Comparison of ENCODE assay signal across 10 cellular contexts in the genomic region with DNA sequence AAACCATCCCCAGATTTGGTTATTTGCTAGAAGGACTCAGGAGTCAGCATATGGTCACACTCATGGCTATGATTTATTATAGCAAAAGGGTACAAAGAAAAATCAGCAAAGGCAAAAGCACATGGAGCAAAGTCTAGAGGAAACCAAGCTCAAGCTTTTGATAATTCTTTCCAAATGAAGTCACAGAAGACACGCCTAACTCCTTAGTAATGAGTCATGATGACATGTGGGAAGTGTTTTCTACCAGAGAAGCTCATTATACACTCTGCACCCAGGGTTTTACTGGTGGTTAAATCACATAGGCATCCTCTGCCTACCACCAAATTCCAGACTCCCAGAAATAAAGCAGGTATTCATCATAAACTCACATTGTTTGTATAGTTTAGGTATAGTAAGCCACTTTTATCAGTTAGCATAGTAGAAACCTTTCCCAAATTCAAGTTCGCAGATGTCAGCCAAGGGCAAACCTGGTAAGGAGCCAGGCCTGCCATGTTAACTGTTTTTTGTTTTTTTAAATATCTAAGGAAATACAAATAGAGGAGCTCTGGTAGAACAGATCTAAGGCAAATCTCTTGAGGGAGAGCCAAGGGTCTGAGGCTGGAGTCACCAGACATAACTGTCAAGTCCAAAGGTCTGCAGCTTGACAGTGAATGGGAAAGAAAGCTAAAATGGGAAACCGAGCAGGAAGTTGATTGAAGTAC. TPM values are rescaled to one million over a fixed set of nuclear protein-coding genes. Genes with fewer than 3 reads are reported as not detected.
DNase-seq lines count a peak whose midpoint lies in the region; ATAC-seq and TF ChIP-seq lines count a peak whose summit lies in the region.
"Had no signal": no experiment of that assay in that cellular context is flagged by ENCODE, and none has a peak within 500 bp of the region (broad histone marks: within the 10 kb centered on the region; RNA-seq: fewer than 3 reads in every experiment).

No MANE protein-coding gene starts in this region.

- TF ChIP-seq CTCF in RWPE2 (IDR thresholded peaks at IDR 0.05; ENCODE audit: poor library complexity, severe bottlenecking) (no peak), foreskin fibroblast (IDR thresholded peaks at IDR 0.05; ENCODE audit: low read depth, low read length) (no peak), sigmoid colon (IDR thresholded peaks at IDR 0.05) (no peak), lower leg skin (IDR thresholded peaks at IDR 0.05) (no peak)

- H3K27me3 ChIP-seq in RWPE2 (ENCODE audit: insufficient read depth, poor library complexity, severe bottlenecking) = no peaks in the 10 kb centered on the region
- no peaks in the 10 kb centered on the region for H3K27me3 ChIP-seq in sigmoid colon

- intact Hi-C loops in sigmoid colon (cut with DNase I) = no loop called here
- intact Hi-C loops in lower leg skin (cut with DNase I; ENCODE audit: low total_unique reads) = no loop called here

- H3K9me3 ChIP-seq in RWPE2 (ENCODE audit: severe bottlenecking) = no peaks in the 10 kb centered on the region
- no peaks in the 10 kb centered on the region for H3K9me3 ChIP-seq in sigmoid colon

- ATAC-seq in RWPE2 (ENCODE audit: low read depth) = peak; percentile 98

- H3K4me1 ChIP-seq in RWPE2 (ENCODE audit: insufficient read depth, poor library complexity, severe bottlenecking) = peaks cover 26% of the 10 kb centered on the region
- peaks cover 0 to 16% (median 15%) of the 10 kb centered on the region in 4 donors for H3K4me1 ChIP-seq in sigmoid colon

- DNase-seq in GM03348 (ENCODE audit: low spot score) (peak; percentile 84), RWPE2 (ENCODE audit: low spot score) (no peak), foreskin fibroblast (peak; percentile 87 to 93), sigmoid colon (no peak), lower leg skin (ENCODE audit: low spot score in 2 of 2) (no peak), hypothalamus (lab: John Stamatoyannopoulos, UW) (no peak), NCI-H526 treated with DMSO at 0.1 percent for 48 hours (lab: John Stamatoyannopoulos, UW) (no peak), NCI-H774 (lab: John Stamatoyannopoulos, UW) (no peak)
- DNase-seq: activated CD4-positive, CD25-positive, alpha-beta regulatory T cell; KBM-7 had no signal

- 18 to 59% methylated on average over 3 of the region's 3 CpGs for WGBS in sigmoid colon, 2 donors
- 34 to 45% methylated on average over 3 of the region's 3 CpGs for WGBS in lower leg skin, 2 donors

- H3K36me3 ChIP-seq in RWPE2 (ENCODE audit: low read depth) (no peaks in the 10 kb centered on the region), sigmoid colon (no peaks in the 10 kb centered on the region)

- H3K27ac ChIP-seq in RWPE2 (ENCODE audit: poor library complexity, severe bottlenecking) (peak overlapping the region; percentile 98), sigmoid colon (peak overlapping the region; percentile 58 to 81 (median 68))

- TF ChIP-seq EP300 in sigmoid colon (IDR thresholded peaks at IDR 0.05) = no peak

- TF ChIP-seq POLR2A in sigmoid colon (IDR thresholded peaks at IDR 0.05) = no peak
- TF ChIP-seq POLR2A in lower leg skin (IDR thresholded peaks at IDR 0.05) = no peak

- H3K4me3 ChIP-seq in RWPE2 (ENCODE audit: severe bottlenecking) = no peak overlapping the region
- H3K4me3 ChIP-seq in foreskin fibroblast (ENCODE audit: low read depth in 1 of 2, low read length in 2 of 2) = no peak overlapping the region
- no peak overlapping the region for H3K4me3 ChIP-seq in sigmoid colon
- H3K4me3 ChIP-seq in lower leg skin (ENCODE audit: low read depth, poor library complexity, severe bottlenecking) = no peak overlapping the region

RNA-seq across cellular contexts. Expression of gene HIBADH, which starts 15.4 kb away (rescaled TPM):
- total RNA-seq in sigmoid colon (10 to 100 TPM; 63.5 to 89.5 (median 80.0) TPM), lower leg skin (10 to 100 TPM; 19.6 to 35.0 (median 30.5) TPM)
- 10 to 100 TPM; 23.4 to 56.6 (median 36.0) TPM for polyA plus RNA-seq in sigmoid colon

Comparison
In these comparisons a context has a peak if more than half of its experiments do, and no peak if none do; other contexts are left out.
1. DNase-seq: peak in GM03348 (single experiment) and foreskin fibroblast (2 of 2); none in RWPE2 (single experiment), sigmoid colon (single experiment), lower leg skin (0 of 2), hypothalamus (0 of 51), NCI-H526 treated with DMSO at 0.1 percent for 48 hours (single experiment) and NCI-H774 (single experiment).